In the genomic region with DNA sequence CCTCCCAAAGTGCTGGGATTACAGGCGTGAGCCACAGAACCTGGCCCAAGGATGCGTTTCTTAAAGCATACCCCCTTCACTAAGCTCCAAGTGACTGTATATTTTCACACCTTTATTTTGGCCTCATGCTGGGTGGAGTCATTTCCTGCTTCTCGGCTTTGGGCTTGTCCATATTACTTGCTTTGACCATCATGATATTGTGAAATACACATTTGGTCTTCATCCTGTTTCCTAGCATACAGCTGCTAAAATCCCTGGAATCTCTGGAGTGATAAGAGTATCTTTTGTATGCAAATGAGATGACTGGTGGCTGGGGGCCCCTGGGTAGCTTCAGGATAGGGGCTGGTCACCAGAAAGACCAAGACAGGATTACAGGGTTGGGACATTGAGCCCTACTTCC, we compare ENCODE assay signal across 18 cellular contexts. TPM values are rescaled to one million over a fixed set of nuclear protein-coding genes. Genes with fewer than 3 reads are reported as not detected.
A peak's percentile ranks its signal among the peaks of the same experiment; 100 is the strongest.
DNase-seq lines count a peak whose midpoint lies in the region; ATAC-seq and TF ChIP-seq lines count a peak whose summit lies in the region.
"Had no signal": no experiment of that assay in that cellular context is flagged by ENCODE, and none has a peak within 500 bp of the region (broad histone marks: within the 10 kb centered on the region; RNA-seq: fewer than 3 reads in every experiment).

No MANE protein-coding gene starts in this region.

- H2AK5ac ChIP-seq in IMR-90 (ENCODE audit: low read depth, low read length) = no peak overlapping the region

- H4K91ac ChIP-seq in IMR-90 (ENCODE audit: insufficient read depth, low read depth, low read length) = no peak overlapping the region

- ATAC-seq in IMR-90 (ENCODE audit: low read depth) = no peak
- no peak for ATAC-seq in T-cell (replicated peaks in 1 of 4)

- H3K79me1 ChIP-seq in IMR-90 (ENCODE audit: low read depth in 1 of 2, low read length in 2 of 2) = no peaks in the 10 kb centered on the region

- H2BK5ac ChIP-seq in IMR-90 (ENCODE audit: low read depth, low read length, poor library complexity, severe bottlenecking) = no peak overlapping the region

- H3K27ac ChIP-seq in IMR-90 (ENCODE audit: insufficient read depth, low read length) = no peak overlapping the region
- H3K27ac ChIP-seq in mesodermal cell (ENCODE audit: low read depth, low read length, severe bottlenecking) = peak overlapping the region; percentile 87
- H3K27ac ChIP-seq: PC-9 had no signal

- CTCF ChIA-PET in Caco-2 (lab: Charles Lee) (interaction anchor here (0.5 kb wide), 1 partner anchor 348 kb away, joined by 3 read pairs; no protein-coding TSS in a partner anchor), IMR-90 (lab: Yijun Ruan, JAX) (no interaction called here), T-cell (lab: Charles Lee) (interaction anchor here in 1 of 2 donors (0.7 kb wide), 1 partner anchor 341 kb away, joined by 4 read pairs; no protein-coding TSS in a partner anchor)

- H3K4me1 ChIP-seq in Caco-2 = peaks cover 12% of the 10 kb centered on the region; the same call in 1 of the 2 replicates
- peaks cover 4% of the 10 kb centered on the region; the same call in 1 of the 2 replicates for H3K4me1 ChIP-seq in IMR-90 (ENCODE audit: control insufficient read depth, insufficient read depth, low read length)
- peaks cover 24% of the 10 kb centered on the region for H3K4me1 ChIP-seq in mesodermal cell (ENCODE audit: control insufficient read depth, insufficient read depth, low read length, poor library complexity, severe bottlenecking)
- H3K4me1 ChIP-seq: BE2C had no signal

- H3K4me3 Mint-ChIP-seq in Caco-2 (ENCODE audit: unreplicated experiment) (no peak overlapping the region), endothelial cell (ENCODE audit: unreplicated experiment) (no peak overlapping the region), T-cell (no peak overlapping the region)
- H3K4me3 Mint-ChIP-seq: CD4-positive, alpha-beta T cell had no signal

- no peak overlapping the region for H3K4me3 ChIP-seq in Caco-2 (ENCODE audit: low read depth, low read length)
- H3K4me3 ChIP-seq in IMR-90 (ENCODE audit: insufficient read depth, low read depth, low read length) = no peak overlapping the region
- H3K4me3 ChIP-seq in mesodermal cell (ENCODE audit: extremely low read depth, insufficient read depth, low read length, poor library complexity, severe bottlenecking) = no peak overlapping the region
- H3K4me3 ChIP-seq: PC-9 had no signal

- TF ChIP-seq CTCF in Caco-2 (IDR thresholded peaks at IDR 0.05; ENCODE audit: insufficient read depth in 1 of 2, low read depth in 1 of 2, low read length in 1 of 2, severe bottlenecking in 1 of 2, unreplicated experiment in 1 of 2) (no peak), IMR-90 (conservative IDR thresholded peaks at IDR 0.05; ENCODE audit: low read depth, low read length) (no peak), endothelial cell (IDR thresholded peaks at IDR 0.05; ENCODE audit: unreplicated experiment) (no peak)

- H2BK20ac ChIP-seq in IMR-90 (ENCODE audit: low read depth, low read length) = no peak overlapping the region

- H3K9ac ChIP-seq in IMR-90 (ENCODE audit: low read depth, low read length) = no peak overlapping the region

- no peak for DNase-seq in Caco-2
- DNase-seq in IMR-90 = no peak
- no peak for DNase-seq in endothelial cell (ENCODE audit: low spot score)
- DNase-seq in middle frontal gyrus (ENCODE audit: extremely low spot score, low spot score) = no peak
- DNase-seq in NK-92 treated with Interleukin-12 subunit alpha and Interleukin-12 subunit beta, amount 100 ng/mL, for 24 hours (lab: John Stamatoyannopoulos, UW) = no peak
- no peak for DNase-seq in T-cell
- DNase-seq in foreskin melanocyte = no peak
- DNase-seq: BE2C; CD4-positive, alpha-beta T cell; DMS153; GF-D8; GOT3; NCI-H1417 treated with DMSO at 0.1 percent for 48 hours; NCI-H187 treated with DMSO at 0.1 percent for 48 hours; NCI-H2227 treated with DMSO at 0.1 percent for 48 hours; NCI-H524; PC-9 had no signal

- H2BK15ac ChIP-seq in IMR-90 (ENCODE audit: low read depth, low read length) = no peak overlapping the region

- no peak overlapping the region for H3K56ac ChIP-seq in IMR-90 (ENCODE audit: extremely low read depth, insufficient read depth, low read length)

- H3K9me3 Mint-ChIP-seq in Caco-2 (ENCODE audit: unreplicated experiment) (peaks cover 15% of the 10 kb centered on the region), endothelial cell (ENCODE audit: unreplicated experiment) (peaks cover 18% of the 10 kb centered on the region), T-cell (peaks cover 0 to 3% (median 2%) of the 10 kb centered on the region in 3 donors)
- H3K9me3 Mint-ChIP-seq: CD4-positive, alpha-beta T cell had no signal

- no peak overlapping the region for H2AFZ ChIP-seq in IMR-90 (replicated peaks; ENCODE audit: low read length, poor library complexity)
- H2AFZ ChIP-seq: PC-9 had no signal

- H2BK120ac ChIP-seq in IMR-90 (ENCODE audit: low read depth, low read length) = no peak overlapping the region

- H3K36me3 Mint-ChIP-seq in Caco-2 (ENCODE audit: insufficient read depth, unreplicated experiment) (peaks cover 15% of the 10 kb centered on the region), endothelial cell (ENCODE audit: low read depth, unreplicated experiment) (peaks cover 30% of the 10 kb centered on the region), T-cell (no peaks in the 10 kb centered on the region)

- H3K9me1 ChIP-seq in IMR-90 (ENCODE audit: insufficient read depth, low read length) = no peaks in the 10 kb centered on the region

- H3K4me1 Mint-ChIP-seq in Caco-2 (ENCODE audit: low read depth, unreplicated experiment) = peaks cover 9% of the 10 kb centered on the region
- H3K4me1 Mint-ChIP-seq in endothelial cell (ENCODE audit: unreplicated experiment) = peaks cover 32% of the 10 kb centered on the region
- H3K4me1 Mint-ChIP-seq in T-cell = peaks cover 0 to 6% (median 0%) of the 10 kb centered on the region in 3 donors

- no peak overlapping the region for H3K4ac ChIP-seq in IMR-90 (ENCODE audit: low read depth, low read length)

- intact Hi-C loops in Caco-2 (cut with micrococcal nuclease; ENCODE audit: unreplicated experiment) (no loop called here), IMR-90 (cut with micrococcal nuclease) (no loop called here)

- H3K27me3 Mint-ChIP-seq in Caco-2 (ENCODE audit: insufficient read depth, unreplicated experiment) (no peaks in the 10 kb centered on the region), endothelial cell (ENCODE audit: unreplicated experiment) (peaks cover 15% of the 10 kb centered on the region), T-cell (peaks cover 7 to 12% of the 10 kb centered on the region in 2 donors)

- peak overlapping the region; percentile 28 for H3K27ac Mint-ChIP-seq in Caco-2 (ENCODE audit: unreplicated experiment)
- H3K27ac Mint-ChIP-seq in endothelial cell (ENCODE audit: unreplicated experiment) = peak overlapping the region; percentile 89
- no peak overlapping the region for H3K27ac Mint-ChIP-seq in T-cell
- H3K27ac Mint-ChIP-seq: CD4-positive, alpha-beta T cell had no signal

- H4K20me1 ChIP-seq in IMR-90 (ENCODE audit: insufficient read depth, low read length) = no peaks in the 10 kb centered on the region

- no peak for TF ChIP-seq RAD21 in IMR-90 (IDR thresholded peaks at IDR 0.05; ENCODE audit: low read length)

- POLR2A ChIA-PET in Caco-2 (lab: Charles Lee) (interaction anchor here (0.6 kb wide), 1 partner anchor 378 kb away, joined by 3 read pairs; no protein-coding TSS in a partner anchor), IMR-90 (lab: Charles Lee; ENCODE audit: unreplicated experiment) (no interaction called here), T-cell (lab: Charles Lee) (no interaction called here)

- no peak overlapping the region; a peak in 1 of 4 replicates for H4K8ac ChIP-seq in IMR-90 (ENCODE audit: low read depth in 2 of 2, low read length in 2 of 2)

- BruUV-seq in Caco-2 (replicated peaks; lab: Mats Ljungman, UMichigan) (no TSS peak), IMR-90 (replicated peaks; lab: Mats Ljungman, UMichigan) (no TSS peak)

- no peak overlapping the region for H4K5ac ChIP-seq in IMR-90 (ENCODE audit: low read depth, low read length)

- H3K36me3 ChIP-seq in Caco-2 (ENCODE audit: control insufficient read depth, insufficient read depth, low read length) = no peaks in the 10 kb centered on the region
- H3K36me3 ChIP-seq in IMR-90 (ENCODE audit: control insufficient read depth, insufficient read depth, low read length) = no peaks in the 10 kb centered on the region
- no peaks in the 10 kb centered on the region for H3K36me3 ChIP-seq in mesodermal cell (ENCODE audit: control insufficient read depth, insufficient read depth, low read length)
- H3K36me3 ChIP-seq: BE2C had no signal

- 100% methylated on average over 1 of the region's 3 CpGs; no CpG with 5 or more reads in 1 of the 2 experiments for WGBS in IMR-90 (ENCODE audit: extremely low coverage in 2 of 2, insufficient read length in 1 of 2), 2 experiments
- 75 to 81% methylated on average over 2 to 3 of the region's 3 CpGs for WGBS in mesodermal cell (ENCODE audit: insufficient coverage in 2 of 2), 2 experiments

- H3K4me2 ChIP-seq in IMR-90 (ENCODE audit: low read depth, low read length) = no peak overlapping the region
- H3K4me2 ChIP-seq: PC-9 had no signal

- H3K23ac ChIP-seq in IMR-90 (ENCODE audit: low read depth, low read length) = no peak overlapping the region

- in situ Hi-C loops in IMR-90 (cut with MboI; ENCODE audit: low sequenced_read_pairs) = no loop called here

- no peak for TF ChIP-seq POLR2A in IMR-90 (IDR thresholded peaks at IDR 0.05; ENCODE audit: low read depth, low read length)

- H3K27me3 ChIP-seq in Caco-2 (replicated peaks; ENCODE audit: control insufficient read depth, insufficient read depth, low read length) (no peaks in the 10 kb centered on the region), IMR-90 (ENCODE audit: control insufficient read depth, insufficient read depth, low read length) (no peaks in the 10 kb centered on the region)
- H3K27me3 ChIP-seq: BE2C had no signal

- H2AK9ac ChIP-seq in IMR-90 (replicated peaks; ENCODE audit: low read depth, low read length, poor library complexity) = no peak overlapping the region

- peaks cover 5% of the 10 kb centered on the region for H3K9me3 ChIP-seq in Caco-2
- no peaks in the 10 kb centered on the region for H3K9me3 ChIP-seq in IMR-90 (ENCODE audit: control insufficient read depth, insufficient read depth, low read length)
- H3K9me3 ChIP-seq in mesodermal cell (ENCODE audit: control insufficient read depth, low read length) = peaks cover 9% of the 10 kb centered on the region
- H3K9me3 ChIP-seq: BE2C had no signal

- no peak overlapping the region for H3K18ac ChIP-seq in IMR-90 (ENCODE audit: low read depth, low read length)

- no peak overlapping the region for H3K14ac ChIP-seq in IMR-90 (replicated peaks; ENCODE audit: low read depth, low read length)

- dilution Hi-C loops in IMR-90 (cut with HindIII; ENCODE audit: low sequenced_read_pairs, unreplicated experiment) = no loop called here

RNA-seq across cellular contexts. Expression of gene COLEC12, which starts 17.6 kb away (rescaled TPM):
- total RNA-seq in Caco-2 (2022) (0.09 and 0.44 TPM in 2 replicates), IMR-90 (2012; rRNA removed) (1.7 and 2.3 TPM in 2 replicates), endothelial cell (ENCODE audit: unreplicated experiment) (157 TPM), T-cell (under 1 TPM in 2 of 5 donors, not detected in 3; 0.07 to 0.32 TPM)
- 0.83 and 1.0 TPM in 2 replicates for polyA plus RNA-seq in IMR-90 (2012; rRNA removed)
- polyA plus RNA-seq in IMR-90 (2012; cell fraction: cytosol; rRNA removed) = 0.35 and 0.63 TPM in 2 replicates
- 0.21 and 0.54 TPM in 2 replicates for polyA plus RNA-seq in IMR-90 (2012; cell fraction: nucleus; rRNA removed; ENCODE audit: low replicate concordance)
- 67.9 TPM for polyA plus RNA-seq in mesodermal cell (2013, experiment 1 of 2)
- 67.8 TPM for polyA plus RNA-seq in mesodermal cell (2013, experiment 2 of 2)
- total RNA-seq: CD4-positive, alpha-beta T cell; PC-9 had no signal

Comparison
In these comparisons a context has a peak if more than half of its experiments do, and no peak if none do; other contexts are left out.
1. H3K27ac Mint-ChIP-seq: peak in Caco-2 (single experiment) and endothelial cell (single experiment); none in T-cell (0 of 2).
2. RNA of gene COLEC12, which starts 17.6 kb away (total RNA-seq): 157 TPM in endothelial cell (single experiment); 1.7 to 2.3 TPM in IMR-90, 0.09 to 0.44 TPM in Caco-2 and 0.07 to 0.32 TPM in T-cell; every median in the first group is over 10 times any median in the second.